Comparison of ENCODE assay signal across 9 cellular contexts in the genomic region with DNA sequence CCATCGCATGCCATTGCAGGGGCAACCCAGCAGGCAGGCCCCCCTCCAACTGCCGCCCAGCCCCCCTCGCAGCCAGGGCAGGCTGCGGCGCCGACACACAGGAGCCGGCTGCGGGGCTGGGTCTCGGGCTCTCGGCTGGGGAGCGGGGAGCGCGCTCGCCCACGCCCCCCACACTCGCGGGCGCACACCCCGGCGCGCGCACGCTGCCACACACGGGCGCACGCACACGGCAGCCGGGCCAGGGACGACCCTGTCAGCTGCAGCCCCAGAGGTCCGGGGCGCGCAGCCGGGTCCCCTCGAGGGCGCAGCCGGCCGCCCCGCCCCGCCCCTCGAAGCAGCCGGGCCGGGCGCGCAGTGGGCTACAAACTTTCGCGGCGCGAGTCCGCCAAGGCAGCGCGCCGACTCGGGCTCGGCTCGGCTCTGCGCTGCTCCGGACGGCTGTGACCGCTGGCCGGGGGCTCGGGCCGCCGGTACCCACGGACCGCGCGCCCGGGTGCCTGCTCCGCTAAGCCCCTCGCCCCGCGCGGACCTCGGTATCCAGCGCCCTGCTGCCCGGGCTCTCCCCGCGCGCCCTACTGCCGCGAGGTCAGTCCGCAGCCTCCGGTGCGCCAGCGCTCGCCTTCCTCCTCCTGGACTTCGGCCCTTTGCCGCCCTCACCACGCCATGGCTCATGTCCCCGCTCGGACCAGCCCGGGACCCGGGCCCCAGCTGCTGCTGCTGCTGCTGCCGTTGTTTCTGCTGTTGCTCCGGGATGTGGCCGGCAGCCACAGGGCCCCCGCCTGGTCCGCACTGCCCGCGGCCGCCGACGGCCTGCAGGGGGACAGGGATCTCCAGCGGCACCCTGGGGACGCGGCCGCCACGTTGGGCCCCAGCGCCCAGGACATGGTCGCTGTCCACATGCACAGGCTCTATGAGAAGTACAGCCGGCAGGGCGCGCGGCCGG. TPM values are rescaled to one million over a fixed set of nuclear protein-coding genes. Genes with fewer than 3 reads are reported as not detected.
A peak's percentile ranks its signal among the peaks of the same experiment; 100 is the strongest.
DNase-seq lines count a peak whose midpoint lies in the region; ATAC-seq, FAIRE-seq and TF ChIP-seq lines count a peak whose summit lies in the region.
"Had no signal": no experiment of that assay in that cellular context is flagged by ENCODE, and none has a peak within 500 bp of the region (broad histone marks: within the 10 kb centered on the region; RNA-seq: fewer than 3 reads in every experiment).

A gene with protein sequence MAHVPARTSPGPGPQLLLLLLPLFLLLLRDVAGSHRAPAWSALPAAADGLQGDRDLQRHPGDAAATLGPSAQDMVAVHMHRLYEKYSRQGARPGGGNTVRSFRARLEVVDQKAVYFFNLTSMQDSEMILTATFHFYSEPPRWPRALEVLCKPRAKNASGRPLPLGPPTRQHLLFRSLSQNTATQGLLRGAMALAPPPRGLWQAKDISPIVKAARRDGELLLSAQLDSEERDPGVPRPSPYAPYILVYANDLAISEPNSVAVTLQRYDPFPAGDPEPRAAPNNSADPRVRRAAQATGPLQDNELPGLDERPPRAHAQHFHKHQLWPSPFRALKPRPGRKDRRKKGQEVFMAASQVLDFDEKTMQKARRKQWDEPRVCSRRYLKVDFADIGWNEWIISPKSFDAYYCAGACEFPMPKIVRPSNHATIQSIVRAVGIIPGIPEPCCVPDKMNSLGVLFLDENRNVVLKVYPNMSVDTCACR (plus strand): TSS at position 209 of the 943 bp plus-strand sequence. CDS start 455 bp downstream, at position 664.

- no peak for TF ChIP-seq EP300 in ovary (IDR thresholded peaks at IDR 0.05)

- intact Hi-C loops in A673 (cut with micrococcal nuclease; ENCODE audit: unreplicated experiment) = no loop called here
- intact Hi-C loops in ovary (cut with DNase I) = no loop called here

- TF ChIP-seq POLR2A in ovary (IDR thresholded peaks at IDR 0.05) = no peak

- CTCF ChIA-PET in A673 (lab: Charles Lee) = no interaction called here

- BruUV-seq in A673 (replicated peaks; lab: Mats Ljungman, UMichigan) = no TSS peak

- H3K9me3 ChIP-seq in A673 (ENCODE audit: low read depth, low read length, poor library complexity, severe bottlenecking) (no peaks in the 10 kb centered on the region), RWPE2 (ENCODE audit: severe bottlenecking) (no peaks in the 10 kb centered on the region), ovary (no peaks in the 10 kb centered on the region)

- DNase-seq in A673 (ENCODE audit: low spot score) (no peak), RWPE2 (ENCODE audit: low spot score) (no peak), ovary (peak in 1 of 5 donors; percentile 25), RCC 7860 (ENCODE audit: low spot score) (no peak), NCI-H2171 (lab: John Stamatoyannopoulos, UW) (no peak), SKM-1 (lab: John Stamatoyannopoulos, UW; ENCODE audit: unreplicated experiment) (no peak)

- H3K27me3 ChIP-seq in A673 (replicated peaks; ENCODE audit: insufficient read depth, low read depth, low read length, poor library complexity) = peaks cover 72% of the 10 kb centered on the region
- H3K27me3 ChIP-seq in RWPE2 (ENCODE audit: insufficient read depth, poor library complexity, severe bottlenecking) = peaks cover 67% of the 10 kb centered on the region
- H3K27me3 ChIP-seq in ovary = no peaks in the 10 kb centered on the region

- H3K27ac ChIP-seq in A673 (ENCODE audit: low read depth, low read length, poor library complexity, severe bottlenecking) = no peak within 1 kb of the TSS
- H3K27ac ChIP-seq in RWPE2 (ENCODE audit: poor library complexity, severe bottlenecking) = no peak within 1 kb of the TSS
- no peak within 1 kb of the TSS for H3K27ac ChIP-seq in ovary
- H3K27ac ChIP-seq: epithelial cell of prostate had no signal

- POLR2A ChIA-PET in A673 (lab: Charles Lee; ENCODE audit: low non-redundant PET) = no interaction called here

- ATAC-seq in RWPE2 (ENCODE audit: low read depth) (peak; percentile 24; the same call in 1 of the 3 replicates), esophagus mucosa (peak; percentile 12), GM19467 (IDR thresholded peaks at IDR 0.05; ENCODE audit: unreplicated experiment) (no peak)

- no peak for FAIRE-seq in RCC 7860 (lab: Jason Lieb, UNC)

- H3K4me3 ChIP-seq in A673 (ENCODE audit: low read depth, low read length, poor library complexity, severe bottlenecking) (peak within 1 kb of the TSS; percentile 31), RWPE2 (ENCODE audit: severe bottlenecking) (peak within 1 kb of the TSS; percentile 7), ovary (peak within 1 kb of the TSS; percentile 13)

- TF ChIP-seq CTCF in A673 (conservative IDR thresholded peaks at IDR 0.05; ENCODE audit: low read depth, low read length) (no peak), RWPE2 (IDR thresholded peaks at IDR 0.05; ENCODE audit: poor library complexity, severe bottlenecking) (no peak), ovary (IDR thresholded peaks at IDR 0.05) (no peak)

- 1 to 2% (median 2%) methylated on average over 64 to 115 of the region's 115 CpGs for WGBS in ovary, 3 donors

- H3K4me1 ChIP-seq in A673 (ENCODE audit: insufficient read depth, low read length, poor library complexity, severe bottlenecking) (no peaks in the 10 kb centered on the region), RWPE2 (ENCODE audit: insufficient read depth, poor library complexity, severe bottlenecking) (no peaks in the 10 kb centered on the region), ovary (ENCODE audit: insufficient read depth) (peaks cover 3% of the 10 kb centered on the region)

- H3K36me3 ChIP-seq in A673 (ENCODE audit: insufficient read depth, low read length, poor library complexity, severe bottlenecking) (no peaks in the 10 kb centered on the region), RWPE2 (ENCODE audit: low read depth) (no peaks in the 10 kb centered on the region), ovary (no peaks in the 10 kb centered on the region)

RNA-seq across cellular contexts. Expression of the gene that starts here (rescaled TPM):
- 0.45 and 0.52 TPM in 2 replicates for total RNA-seq in A673 (2021)
- not detected for total RNA-seq in esophagus mucosa
- total RNA-seq in ovary = under 1 TPM in 4 of 7 donors, not detected in 3; 0.40 to 0.80 (median 0.53) TPM
- 1 to 10 TPM in 1 of 2 donors, under 1 TPM in 1; 0.12 to 1.2 TPM for polyA plus RNA-seq in ovary

Comparison
In these comparisons a context has a peak if more than half of its experiments do, and no peak if none do; other contexts are left out.
1. Peak in ATAC-seq in esophagus mucosa; RNA of the gene not detected or under 1 TPM.